Comparison of ENCODE assay signal across 1 cellular context in genomic region chr4:140710784-140711622, GRCh38.
TF ChIP-seq lines count a peak whose summit lies in the region.

No MANE protein-coding gene starts in this region.

TF ChIP-seq in HepG2, 621 proteins besides CTCF, POLR2A, EP300 and RAD21 (continued from another document and continues in another):
- TF ChIP-seq USF2 (IDR thresholded peaks at IDR 0.05; ENCODE audit: low read depth, low read length) (no peak), USF2 (CRISPR knock-in tag; IDR thresholded peaks at IDR 0.05; ENCODE audit: borderline replicate concordance) (no peak), ZNF776 (CRISPR knock-in tag; IDR thresholded peaks at IDR 0.05) (no peak), MIER3 (CRISPR knock-in tag; IDR thresholded peaks at IDR 0.05; ENCODE audit: borderline replicate concordance) (no peak), NR2F2 (IDR thresholded peaks at IDR 0.05; ENCODE audit: borderline replicate concordance, low read depth) (peak; percentile 50; the same call in 1 of the 2 replicates), ZMYM2 (CRISPR knock-in tag; IDR thresholded peaks at IDR 0.05) (peak; percentile 45; the same call in 1 of the 2 replicates), ZNF772 (CRISPR knock-in tag; IDR thresholded peaks at IDR 0.05) (no peak), ZFP1 (CRISPR knock-in tag; IDR thresholded peaks at IDR 0.05) (no peak), ZSCAN22 (CRISPR knock-in tag; IDR thresholded peaks at IDR 0.05) (no peak), CEBPZ (IDR thresholded peaks at IDR 0.05; ENCODE audit: low read length) (no peak), ZBED4 (CRISPR knock-in tag; IDR thresholded peaks at IDR 0.05; ENCODE audit: borderline replicate concordance) (no peak), TERF1 (CRISPR knock-in tag; IDR thresholded peaks at IDR 0.05) (no peak), PRDM4 (CRISPR knock-in tag; IDR thresholded peaks at IDR 0.05; ENCODE audit: borderline replicate concordance) (no peak), ZNF24 (IDR thresholded peaks at IDR 0.05) (no peak), ZNF180 (CRISPR knock-in tag; IDR thresholded peaks at IDR 0.05; ENCODE audit: borderline replicate concordance, low read depth) (no peak), PHF5A (CRISPR knock-in tag; IDR thresholded peaks at IDR 0.05; ENCODE audit: low read depth, unreplicated experiment) (no peak), ZNF678 (CRISPR knock-in tag; IDR thresholded peaks at IDR 0.05) (no peak), MAFG (CRISPR knock-in tag; IDR thresholded peaks at IDR 0.05) (no peak), ZNF274 (CRISPR knock-in tag; IDR thresholded peaks at IDR 0.05) (no peak), IRF9 (CRISPR knock-in tag; IDR thresholded peaks at IDR 0.05; ENCODE audit: borderline replicate concordance) (no peak), MTERF4 (CRISPR knock-in tag; IDR thresholded peaks at IDR 0.05) (no peak), ADNP (CRISPR knock-in tag; IDR thresholded peaks at IDR 0.05) (no peak), ZHX2 (IDR thresholded peaks at IDR 0.05; ENCODE audit: low read depth) (no peak), ZHX2 (CRISPR knock-in tag; IDR thresholded peaks at IDR 0.05; ENCODE audit: borderline replicate concordance) (no peak), ZNF710 (CRISPR knock-in tag; IDR thresholded peaks at IDR 0.05; ENCODE audit: borderline replicate concordance) (no peak), CENPBD1 (CRISPR knock-in tag; IDR thresholded peaks at IDR 0.05; ENCODE audit: borderline replicate concordance, low read depth) (no peak)
